Comparison of ENCODE assay signal across 10 cellular contexts in the genomic region with DNA sequence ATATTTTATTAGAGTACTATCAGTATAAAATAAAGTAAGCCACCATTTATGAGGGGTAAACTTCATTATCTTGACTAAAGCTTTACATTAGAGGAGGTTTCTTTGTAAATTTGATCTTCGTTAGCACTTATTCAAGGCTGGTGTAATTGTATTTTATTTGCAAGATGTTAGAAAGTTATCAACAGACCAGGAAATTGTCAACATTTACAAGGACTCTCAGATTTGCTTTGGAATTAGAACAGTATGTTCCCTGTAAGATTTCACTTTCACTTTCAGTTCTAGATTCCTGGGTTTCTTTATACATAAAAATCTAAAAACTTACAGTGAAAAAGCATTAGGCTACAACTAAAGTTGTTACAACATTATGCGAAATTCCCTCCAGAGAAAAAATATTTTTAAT. TPM values are rescaled to one million over a fixed set of nuclear protein-coding genes. Genes with fewer than 3 reads are reported as not detected.
DNase-seq lines count a peak whose midpoint lies in the region; ATAC-seq and TF ChIP-seq lines count a peak whose summit lies in the region.
"Had no signal": no experiment of that assay in that cellular context is flagged by ENCODE, and none has a peak within 500 bp of the region (broad histone marks: within the 10 kb centered on the region; RNA-seq: fewer than 3 reads in every experiment).

No MANE protein-coding gene starts in this region.

- H3K4me2 ChIP-seq in DND-41 (ENCODE audit: insufficient read depth, low read length) (peak overlapping the region; percentile 58), PC-3 (ENCODE audit: low read length) (peak overlapping the region; percentile 82)

- BruUV-seq in PC-3 (replicated peaks; lab: Mats Ljungman, UMichigan) (no TSS peak), Caco-2 (replicated peaks; lab: Mats Ljungman, UMichigan) (no TSS peak)

- intact Hi-C loops in PC-3 (cut with micrococcal nuclease), result no loop called here
- intact Hi-C loops in psoas muscle (cut with DNase I), result no loop called here
- intact Hi-C loops in Caco-2 (cut with micrococcal nuclease; ENCODE audit: unreplicated experiment), result no loop called here

- 37 to 60% (median 48%) methylated on average over 2 of the region's 2 CpGs for WGBS in psoas muscle, 3 donors

- ATAC-seq in DND-41 (ENCODE audit: insufficient read depth, low read depth) (peak; percentile 25; the same call in 1 of the 3 replicates), PC-3 (peak; percentile 11; the same call in 1 of the 2 replicates), psoas muscle (no peak), HG02981 (IDR thresholded peaks at IDR 0.05; ENCODE audit: unreplicated experiment) (no peak)

- H4K20me1 ChIP-seq in DND-41 (ENCODE audit: insufficient read depth, low read length) (no peaks in the 10 kb centered on the region), PC-3 (ENCODE audit: low read length) (no peaks in the 10 kb centered on the region)

- no peaks in the 10 kb centered on the region for H3K9me3 Mint-ChIP-seq in Caco-2 (ENCODE audit: unreplicated experiment)

- no peaks in the 10 kb centered on the region for H3K79me2 ChIP-seq in DND-41 (ENCODE audit: insufficient read depth, low read length)
- H3K79me2 ChIP-seq in PC-3 (ENCODE audit: low read length), result no peaks in the 10 kb centered on the region

- peak overlapping the region in 1 of 2 experiments; percentile 24; a peak in 3 of 4 replicates for H3K4me3 ChIP-seq in DND-41 (ENCODE audit: low read depth in 1 of 2, low read length in 2 of 2)
- peak overlapping the region; percentile 70 for H3K4me3 ChIP-seq in PC-3 (ENCODE audit: low read length)
- H3K4me3 ChIP-seq in effector memory CD4-positive, alpha-beta T cell (ENCODE audit: insufficient read depth, low read depth, low read length, poor library complexity, severe bottlenecking), result peak overlapping the region; percentile 7
- peak overlapping the region; percentile 58 for H3K4me3 ChIP-seq in psoas muscle
- H3K4me3 ChIP-seq in Caco-2 (ENCODE audit: low read depth, low read length), result no peak overlapping the region

- no peaks in the 10 kb centered on the region for H3K27me3 Mint-ChIP-seq in Caco-2 (ENCODE audit: insufficient read depth, unreplicated experiment)

- H3K27ac ChIP-seq in DND-41 (ENCODE audit: low read length) (peak overlapping the region; percentile 72), PC-3 (ENCODE audit: low read length) (peak overlapping the region; percentile 56), psoas muscle (peak overlapping the region; percentile 53)
- peak overlapping the region; percentile 96 for H3K27ac ChIP-seq in effector memory CD4-positive, alpha-beta T cell (ENCODE audit: insufficient read depth, low read length, poor library complexity, severe bottlenecking)

- H3K9ac ChIP-seq in DND-41 (ENCODE audit: low read depth, low read length) (peak overlapping the region; percentile 41), PC-3 (ENCODE audit: low read length) (peak overlapping the region; percentile 63)

- H2AFZ ChIP-seq in DND-41 (ENCODE audit: low read depth, low read length) (peak overlapping the region; percentile 66), PC-3 (ENCODE audit: low read length) (peak overlapping the region; percentile 89)

- H3K27me3 ChIP-seq in DND-41 (ENCODE audit: insufficient read depth, low read length, poor library complexity) (no peaks in the 10 kb centered on the region), PC-3 (ENCODE audit: low read length) (no peaks in the 10 kb centered on the region), psoas muscle (ENCODE audit: insufficient read depth in 3 of 3, low read length in 2 of 3) (no peaks in the 10 kb centered on the region), Caco-2 (replicated peaks; ENCODE audit: control insufficient read depth, insufficient read depth, low read length) (no peaks in the 10 kb centered on the region)
- H3K27me3 ChIP-seq in effector memory CD4-positive, alpha-beta T cell (replicated peaks; ENCODE audit: control insufficient read depth, insufficient read depth, low read length, poor library complexity, severe bottlenecking), result no peaks in the 10 kb centered on the region

- no peak overlapping the region for H3K27ac Mint-ChIP-seq in Caco-2 (ENCODE audit: unreplicated experiment)

- CTCF ChIA-PET in PC-3 (lab: Charles Lee) (no interaction called here), Caco-2 (lab: Charles Lee) (no interaction called here)

- H3K4me1 ChIP-seq in DND-41 (ENCODE audit: insufficient read depth, low read length), result peaks cover 41% of the 10 kb centered on the region
- H3K4me1 ChIP-seq in PC-3 (ENCODE audit: insufficient read depth, low read length), result peaks cover 31% of the 10 kb centered on the region
- H3K4me1 ChIP-seq in effector memory CD4-positive, alpha-beta T cell (ENCODE audit: control insufficient read depth, insufficient read depth, low read length, poor library complexity, severe bottlenecking), result peaks cover 27% of the 10 kb centered on the region
- H3K4me1 ChIP-seq in psoas muscle, result no peaks in the 10 kb centered on the region
- peaks cover 7% of the 10 kb centered on the region for H3K4me1 ChIP-seq in Caco-2

- H3K9me2 ChIP-seq in PC-3 (replicated peaks; ENCODE audit: low read length), result no peaks in the 10 kb centered on the region

- no peak for TF ChIP-seq CTCF in DND-41 (IDR thresholded peaks at IDR 0.05; ENCODE audit: borderline replicate concordance, extremely low read depth, low read length, poor library complexity, severe bottlenecking)
- TF ChIP-seq CTCF in PC-3 (conservative IDR thresholded peaks at IDR 0.05; ENCODE audit: low read depth, low read length), result no peak
- no peak for TF ChIP-seq CTCF in psoas muscle (IDR thresholded peaks at IDR 0.05)
- no peak for TF ChIP-seq CTCF in Caco-2 (IDR thresholded peaks at IDR 0.05; ENCODE audit: insufficient read depth in 1 of 2, low read depth in 1 of 2, low read length in 1 of 2, severe bottlenecking in 1 of 2, unreplicated experiment in 1 of 2)

- H3K36me3 ChIP-seq in DND-41 (ENCODE audit: insufficient read depth, low read length) (no peaks in the 10 kb centered on the region), PC-3 (ENCODE audit: low read depth, low read length) (no peaks in the 10 kb centered on the region), psoas muscle (ENCODE audit: insufficient read depth in 1 of 2, low read depth in 1 of 2) (no peaks in the 10 kb centered on the region), Caco-2 (ENCODE audit: control insufficient read depth, insufficient read depth, low read length) (no peaks in the 10 kb centered on the region)
- H3K36me3 ChIP-seq in effector memory CD4-positive, alpha-beta T cell (ENCODE audit: control insufficient read depth, insufficient read depth, low read length), result no peaks in the 10 kb centered on the region

- H3K36me3 Mint-ChIP-seq in Caco-2 (ENCODE audit: insufficient read depth, unreplicated experiment), result peaks cover 7% of the 10 kb centered on the region

- H3F3A ChIP-seq in PC-3 (ENCODE audit: low read length, unreplicated experiment), result no peaks in the 10 kb centered on the region

- no peaks in the 10 kb centered on the region for H3K9me3 ChIP-seq in DND-41 (ENCODE audit: insufficient read depth, low read length, severe bottlenecking)
- no peaks in the 10 kb centered on the region for H3K9me3 ChIP-seq in PC-3 (ENCODE audit: low read length)
- no peaks in the 10 kb centered on the region for H3K9me3 ChIP-seq in effector memory CD4-positive, alpha-beta T cell (ENCODE audit: control insufficient read depth, low read length)
- no peaks in the 10 kb centered on the region for H3K9me3 ChIP-seq in psoas muscle
- H3K9me3 ChIP-seq in Caco-2, result no peaks in the 10 kb centered on the region

- DNase-seq in DND-41, result no peak
- DNase-seq in PC-3, result peak; percentile 50
- no peak for DNase-seq in effector memory CD4-positive, alpha-beta T cell
- DNase-seq in psoas muscle, result no peak
- no peak for DNase-seq in Caco-2
- no peak for DNase-seq in stimulated activated CD4-positive, alpha-beta T cell treated with anti-CD3 and anti-CD28 coated beads, Interleukin-2, amount 100 ng/mL, for 48 hours
- no peak for DNase-seq in glomerular visceral epithelial cell (ENCODE audit: extremely low spot score)
- DNase-seq: effector CD4-positive, alpha-beta T cell; NCI-H446 had no signal

- POLR2A ChIA-PET in PC-3 (lab: Charles Lee; ENCODE audit: unreplicated experiment) (interaction anchor here (0.5 to 0.8 kb wide), 4 partner anchors 20 to 114 kb away, joined by 4 to 15 read pairs (median 13); partner anchors contain the start of gene BIRC2), Caco-2 (lab: Charles Lee) (no interaction called here)

- H3K4me1 Mint-ChIP-seq in Caco-2 (ENCODE audit: low read depth, unreplicated experiment), result peaks cover 13% of the 10 kb centered on the region

- H3K4me3 Mint-ChIP-seq in Caco-2 (ENCODE audit: unreplicated experiment), result no peak overlapping the region

RNA-seq across cellular contexts. Expression of gene BIRC3, which starts 4.6 kb away (rescaled TPM):
- 3.9 and 4.2 TPM in 2 replicates for total RNA-seq in PC-3 (2014; rRNA removed)
- 1 to 10 TPM; 1.2 to 3.8 (median 2.5) TPM for total RNA-seq in psoas muscle
- polyA plus RNA-seq in psoas muscle, result 1 to 10 TPM in 2 of 3 donors, under 1 TPM in 1; 0.97 to 3.3 (median 1.7) TPM
- total RNA-seq in Caco-2 (2022), result 1.4 and 2.2 TPM in 2 replicates

RNA-seq across cellular contexts. Expression of gene BIRC2, which starts 34.4 kb away (rescaled TPM):
- total RNA-seq in PC-3 (2014; rRNA removed) (36.1 and 42.6 TPM in 2 replicates), psoas muscle (10 to 100 TPM; 26.6 to 30.3 (median 29.6) TPM), Caco-2 (2022) (52.7 and 53.5 TPM in 2 replicates)
- polyA plus RNA-seq in psoas muscle, result 10 to 100 TPM; 22.5 to 55.1 (median 35.1) TPM

Comparison
In these comparisons a context has a peak if more than half of its experiments do, and no peak if none do; other contexts are left out.
1. ATAC-seq: peak in DND-41 (single experiment) and PC-3 (single experiment); none in psoas muscle (0 of 4) and HG02981 (single experiment).
2. Peak in every context shown above with its lines, with median percentiles within 50 percentile points of each other: H3K27ac ChIP-seq.